Comparison of ENCODE assay signal across 27 cellular contexts in genomic region chr5:14479143-14479701, GRCh38.
"Had no signal": no experiment of that assay in that cellular context is flagged by ENCODE, and none has a peak within 500 bp of the region (broad histone marks: within the 10 kb centered on the region; RNA-seq: fewer than 3 reads in every experiment).

No MANE protein-coding gene starts in this region.

- DNase-seq: activated B cell treated with CpG ODN at 0.5 μM for 24 hours; activated CD4-positive, alpha-beta T cell treated with anti-CD3 and anti-CD28 coated beads for 4 hours; activated CD8-positive, alpha-beta memory T cell treated with anti-CD3 and anti-CD28 coated beads, Interleukin-2, amount 10 ng/mL, durations not matched to agents 7 days and 5 days; activated CD8-positive, alpha-beta T cell treated with anti-CD3 and anti-CD28 coated beads for 36 hours; activated effector memory CD4-positive, alpha-beta T cell treated with anti-CD3 and anti-CD28 coated beads, Interleukin-2, amount 50 U/mL, for 16 hours; activated naive CD4-positive, alpha-beta T cell treated with anti-CD3 and anti-CD28 coated beads, Interleukin-2, amount 50 U/mL, for 16 hours; adrenal gland; central memory CD4-positive, alpha-beta T cell; dermis blood vessel endothelial cell; effector memory CD4-positive, alpha-beta T cell; foreskin melanocyte; immature natural killer cell; naive thymus-derived CD8-positive, alpha-beta T cell; pancreas; psoas muscle; spleen; stimulated activated CD4-positive, alpha-beta T cell treated with anti-CD3 and anti-CD28 coated beads, Interleukin-4, amount 100 ng/mL, for 1 hour; stimulated activated naive CD4-positive, alpha-beta T cell treated with Interleukin-2 at 50 U/mL for 16 hours; T1000; tibial artery had no signal

- H3K4me3 ChIP-seq: ascending aorta, hepatocyte, lung, pancreas, psoas muscle, right atrium auricular region, spleen, tibial artery had no signal

- H3K4me2 ChIP-seq: hepatocyte had no signal

- H3K9me3 ChIP-seq: adrenal gland, ascending aorta, pancreas, psoas muscle, right atrium auricular region, spleen, tibial artery had no signal

- H3K27ac Mint-ChIP-seq: activated CD8-positive, alpha-beta memory T cell treated with anti-CD3 and anti-CD28 coated beads, Interleukin-2, amount 10 ng/mL, durations not matched to agents 7 days and 5 days; activated CD8-positive, alpha-beta T cell treated with anti-CD3 and anti-CD28 coated beads for 36 hours had no signal

- H2AFZ ChIP-seq: hepatocyte had no signal

- H3K27ac ChIP-seq: adrenal gland, ascending aorta, hepatocyte, pancreas, psoas muscle, right atrium auricular region, spleen, tibial artery had no signal

- FAIRE-seq: endothelial cell of umbilical vein, pancreas had no signal

- H3K27me3 ChIP-seq: adrenal gland, ascending aorta, hepatocyte, pancreas, right atrium auricular region, spleen, tibial artery had no signal

- H3K9me3 Mint-ChIP-seq: activated B cell treated with CpG ODN at 0.5 μM for 24 hours; activated CD8-positive, alpha-beta T cell treated with anti-CD3 and anti-CD28 coated beads for 36 hours; immature natural killer cell; naive thymus-derived CD8-positive, alpha-beta T cell had no signal

- H3K4me1 Mint-ChIP-seq: activated B cell treated with CpG ODN at 0.5 μM for 24 hours; immature natural killer cell; naive thymus-derived CD8-positive, alpha-beta T cell had no signal

- H3K79me2 ChIP-seq: hepatocyte had no signal

- H3K27me3 Mint-ChIP-seq: activated B cell treated with CpG ODN at 0.5 μM for 24 hours; activated CD8-positive, alpha-beta memory T cell treated with anti-CD3 and anti-CD28 coated beads, Interleukin-2, amount 10 ng/mL, durations not matched to agents 7 days and 5 days; activated CD8-positive, alpha-beta T cell treated with anti-CD3 and anti-CD28 coated beads for 36 hours; naive thymus-derived CD8-positive, alpha-beta T cell had no signal

- H3K4me3 Mint-ChIP-seq: activated B cell treated with CpG ODN at 0.5 μM for 24 hours; activated CD8-positive, alpha-beta memory T cell treated with anti-CD3 and anti-CD28 coated beads, Interleukin-2, amount 10 ng/mL, durations not matched to agents 7 days and 5 days; activated CD8-positive, alpha-beta T cell treated with anti-CD3 and anti-CD28 coated beads for 36 hours; immature natural killer cell; naive thymus-derived CD8-positive, alpha-beta T cell had no signal

- H3K36me3 Mint-ChIP-seq: naive thymus-derived CD8-positive, alpha-beta T cell had no signal

- ATAC-seq: activated CD8-positive, alpha-beta memory T cell treated with anti-CD3 and anti-CD28 coated beads, Interleukin-2, amount 10 ng/mL, durations not matched to agents 7 days and 5 days; activated CD8-positive, alpha-beta T cell treated with anti-CD3 and anti-CD28 coated beads for 36 hours; esophagus mucosa; left lobe of liver; naive thymus-derived CD8-positive, alpha-beta T cell; pancreas; psoas muscle had no signal

- H3K4me1 ChIP-seq: adrenal gland, ascending aorta, pancreas, psoas muscle, right atrium auricular region, spleen, tibial artery had no signal
